Comparison of ENCODE assay signal across 8 cellular contexts in genomic region chr13:38348890-38349289, GRCh38. TPM values are rescaled to one million over a fixed set of nuclear protein-coding genes. Genes with fewer than 3 reads are reported as not detected.
DNase-seq lines count a peak whose midpoint lies in the region; ATAC-seq and TF ChIP-seq lines count a peak whose summit lies in the region.

No MANE protein-coding gene starts in this region.

- peak; percentile 17 to 63 (median 26) for DNase-seq in CD4-positive, alpha-beta memory T cell
- DNase-seq in WTC11 (ENCODE audit: low spot score) (no peak), endodermal cell (no peak), thyroid gland (peak; percentile 1 to 8), NCI-H2107 treated with DMSO at 0.1 percent for 48 hours (lab: John Stamatoyannopoulos, UW; ENCODE audit: unreplicated experiment) (no peak)
- peak in 5 of 9 donors; percentile 3 to 47 (median 27) for DNase-seq in naive thymus-derived CD4-positive, alpha-beta T cell

- H3K27me3 ChIP-seq in CD4-positive, alpha-beta memory T cell (ENCODE audit: insufficient read depth, low read length): no peaks in the 10 kb centered on the region
- H3K27me3 ChIP-seq in endodermal cell (ENCODE audit: control insufficient read depth, insufficient read depth, low read length, poor library complexity, severe bottlenecking) (no peaks in the 10 kb centered on the region), thyroid gland (no peaks in the 10 kb centered on the region)
- H3K27me3 ChIP-seq in naive thymus-derived CD4-positive, alpha-beta T cell (ENCODE audit: control insufficient read depth in 2 of 2, insufficient read depth in 2 of 2, low read length in 2 of 2): no peaks in the 10 kb centered on the region

- H3K4me1 ChIP-seq in CD4-positive, alpha-beta memory T cell (ENCODE audit: insufficient read depth, low read length): peaks cover 31% of the 10 kb centered on the region
- no peaks in the 10 kb centered on the region for H3K4me1 ChIP-seq in endodermal cell (ENCODE audit: control insufficient read depth, insufficient read depth, low read length)
- peaks cover 20% of the 10 kb centered on the region in 2 donors for H3K4me1 ChIP-seq in naive thymus-derived CD4-positive, alpha-beta T cell (ENCODE audit: control insufficient read depth in 2 of 2, insufficient read depth in 2 of 2, low read length in 2 of 2)
- H3K4me1 ChIP-seq in thyroid gland: peaks cover 13% of the 10 kb centered on the region in 2 donors

- peak overlapping the region; percentile 61 to 75 for H3K4me3 ChIP-seq in CD4-positive, alpha-beta memory T cell (ENCODE audit: low read length in 2 of 2)
- peak overlapping the region; percentile 96 for H3K4me3 ChIP-seq in endodermal cell (ENCODE audit: low read length)
- H3K4me3 ChIP-seq in naive thymus-derived CD4-positive, alpha-beta T cell (ENCODE audit: low read length): peak overlapping the region; percentile 98
- peak overlapping the region; percentile 2 to 56 (median 55) for H3K4me3 ChIP-seq in thyroid gland (replicated peaks in 1 of 3)

- H3K36me3 ChIP-seq in CD4-positive, alpha-beta memory T cell (ENCODE audit: insufficient read depth, low read length): no peaks in the 10 kb centered on the region
- H3K36me3 ChIP-seq in endodermal cell (ENCODE audit: control insufficient read depth, insufficient read depth, low read length): peaks cover 24% of the 10 kb centered on the region
- peaks cover 0 to 4% (median 0%) of the 10 kb centered on the region in 3 experiments for H3K36me3 ChIP-seq in naive thymus-derived CD4-positive, alpha-beta T cell (ENCODE audit: control insufficient read depth in 2 of 3, insufficient read depth in 3 of 3, low read length in 3 of 3)
- H3K36me3 ChIP-seq in thyroid gland: no peaks in the 10 kb centered on the region

- peak overlapping the region; percentile 90 for H3K27ac ChIP-seq in CD4-positive, alpha-beta memory T cell (ENCODE audit: low read depth, low read length)
- H3K27ac ChIP-seq in endodermal cell (ENCODE audit: low read depth, low read length): no peak overlapping the region
- peak overlapping the region; percentile 89 for H3K27ac ChIP-seq in naive thymus-derived CD4-positive, alpha-beta T cell (ENCODE audit: low read depth, low read length)
- H3K27ac ChIP-seq in thyroid gland: peak overlapping the region; percentile 78 to 94 (median 91)

- POLR2A ChIA-PET in CD4-positive, alpha-beta memory T cell (lab: Charles Lee; ENCODE audit: partially characterized antibody): interaction anchor here (1.8 to 2.8 kb wide), 3 partner anchors 10 to 1349 kb away, joined by 8 to 13 read pairs (median 10); partner anchors contain the start of genes ALG5, EXOSC8, NHLRC3 and PROSER1
- POLR2A ChIA-PET in WTC11 (lab: Charles Lee): interaction anchor here (0.9 kb wide), 1 partner anchor 338 kb away, joined by 3 read pairs; the partner anchor contains the start of gene FREM2
- POLR2A ChIA-PET in naive thymus-derived CD4-positive, alpha-beta T cell (lab: Charles Lee): interaction anchor here (1.3 to 3.5 kb wide), 4 partner anchors 10 to 1349 kb away, joined by 3 to 17 read pairs (median 6); partner anchors contain the start of genes ALG5, EXOSC8, NHLRC3 and PROSER1

- WGBS in endodermal cell (ENCODE audit: insufficient coverage in 1 of 2, insufficient read length in 1 of 2), 2 experiments: 11 to 13% methylated on average over 3 to 11 of the region's 11 CpGs
- 1% methylated on average over 11 of the region's 11 CpGs for WGBS in thyroid gland, 2 donors

- intact Hi-C loops in CD4-positive, alpha-beta memory T cell (cut with micrococcal nuclease): loop anchor here (1.0 to 5.0 kb wide), 4 partner anchors 689 to 2002 kb away; partner anchors contain the start of genes NHLRC3, PROSER1, RFXAP and SPART
- intact Hi-C loops in naive thymus-derived CD4-positive, alpha-beta T cell (cut with micrococcal nuclease): loop anchor here (1.0 to 2.0 kb wide), 7 partner anchors 688 to 1530 kb away; partner anchors contain the start of genes RFXAP (in 2 of the 2), SUPT20H (in 2 of the 2), ALG5 (in 1 of the 2) and COG6 (in 1 of the 2)
- intact Hi-C loops in thyroid gland (cut with DNase I): no loop called here

- H3K9ac ChIP-seq in endodermal cell (ENCODE audit: extremely low read depth, low read length, poor library complexity, severe bottlenecking): peak overlapping the region; percentile 83

- no peaks in the 10 kb centered on the region for H3K9me3 Mint-ChIP-seq in CD4-positive, alpha-beta memory T cell
- H3K9me3 Mint-ChIP-seq in WTC11 (no peaks in the 10 kb centered on the region), endodermal cell (no peaks in the 10 kb centered on the region)
- no peaks in the 10 kb centered on the region for H3K9me3 Mint-ChIP-seq in naive thymus-derived CD4-positive, alpha-beta T cell

- H3K4me3 Mint-ChIP-seq in CD4-positive, alpha-beta memory T cell: peak overlapping the region; percentile 95 to 99 (median 98)
- H3K4me3 Mint-ChIP-seq in WTC11: peak overlapping the region; percentile 99
- peak overlapping the region; percentile 93 for H3K4me3 Mint-ChIP-seq in endodermal cell
- peak overlapping the region; percentile 89 to 100 (median 97) for H3K4me3 Mint-ChIP-seq in naive thymus-derived CD4-positive, alpha-beta T cell

- no peaks in the 10 kb centered on the region for H3K9me3 ChIP-seq in CD4-positive, alpha-beta memory T cell (ENCODE audit: control insufficient read depth in 1 of 2, low read length in 2 of 2)
- H3K9me3 ChIP-seq in endodermal cell (ENCODE audit: control insufficient read depth, low read length) (no peaks in the 10 kb centered on the region), thyroid gland (no peaks in the 10 kb centered on the region)
- H3K9me3 ChIP-seq in naive thymus-derived CD4-positive, alpha-beta T cell (ENCODE audit: control insufficient read depth in 2 of 3, low read length in 3 of 3): no peaks in the 10 kb centered on the region

- ATAC-seq in GM19397 (IDR thresholded peaks at IDR 0.05; ENCODE audit: unreplicated experiment) (peak; percentile 13), HG03457 (IDR thresholded peaks at IDR 0.05; ENCODE audit: unreplicated experiment) (peak; percentile 4), WTC11 (peak; percentile 14)
- ATAC-seq in naive thymus-derived CD4-positive, alpha-beta T cell: no peak

- peaks cover 26 to 42% (median 35%) of the 10 kb centered on the region in 4 donors for H3K4me1 Mint-ChIP-seq in CD4-positive, alpha-beta memory T cell
- H3K4me1 Mint-ChIP-seq in WTC11 (peaks cover 56% of the 10 kb centered on the region), endodermal cell (peaks cover 29% of the 10 kb centered on the region)
- peaks cover 23 to 52% (median 40%) of the 10 kb centered on the region in 7 donors for H3K4me1 Mint-ChIP-seq in naive thymus-derived CD4-positive, alpha-beta T cell

- peaks cover 0 to 2% of the 10 kb centered on the region in 2 donors for H3K27me3 Mint-ChIP-seq in CD4-positive, alpha-beta memory T cell
- H3K27me3 Mint-ChIP-seq in WTC11 (ENCODE audit: low read depth) (no peaks in the 10 kb centered on the region), endodermal cell (ENCODE audit: insufficient read depth) (no peaks in the 10 kb centered on the region)
- peaks cover 0 to 1% (median 0%) of the 10 kb centered on the region in 5 donors for H3K27me3 Mint-ChIP-seq in naive thymus-derived CD4-positive, alpha-beta T cell

- TF ChIP-seq CTCF in WTC11 (IDR thresholded peaks at IDR 0.05): no peak
- no peak for TF ChIP-seq CTCF in endodermal cell (conservative IDR thresholded peaks at IDR 0.05)
- no peak for TF ChIP-seq CTCF in thyroid gland (IDR thresholded peaks at IDR 0.05)

- TF ChIP-seq POLR2A in thyroid gland (IDR thresholded peaks at IDR 0.05): no peak

- CTCF ChIA-PET in CD4-positive, alpha-beta memory T cell (lab: Charles Lee; ENCODE audit: partially characterized antibody): interaction anchor here (1.3 to 1.5 kb wide), 2 partner anchors 169 to 1348 kb away, joined by 3 to 5 read pairs; partner anchors contain the start of gene EXOSC8
- CTCF ChIA-PET in WTC11 (lab: Charles Lee): interaction anchor here (0.7 to 1.3 kb wide), 3 partner anchors 13 to 479 kb away, joined by 3 to 7 read pairs (median 3); no protein-coding TSS in a partner anchor
- CTCF ChIA-PET in naive thymus-derived CD4-positive, alpha-beta T cell (lab: Charles Lee): no interaction called here

- H3K36me3 Mint-ChIP-seq in CD4-positive, alpha-beta memory T cell: peaks cover 7 to 27% of the 10 kb centered on the region in 2 donors
- peaks cover 10% of the 10 kb centered on the region for H3K36me3 Mint-ChIP-seq in WTC11
- peaks cover 13% of the 10 kb centered on the region for H3K36me3 Mint-ChIP-seq in endodermal cell (ENCODE audit: low read depth)
- H3K36me3 Mint-ChIP-seq in naive thymus-derived CD4-positive, alpha-beta T cell: peaks cover 4 to 20% (median 13%) of the 10 kb centered on the region in 5 donors

- H3K27ac Mint-ChIP-seq in CD4-positive, alpha-beta memory T cell: peak overlapping the region; percentile 97 to 99 (median 98)
- peak overlapping the region; percentile 80 for H3K27ac Mint-ChIP-seq in WTC11
- peak overlapping the region; percentile 94 for H3K27ac Mint-ChIP-seq in endodermal cell
- H3K27ac Mint-ChIP-seq in naive thymus-derived CD4-positive, alpha-beta T cell: peak overlapping the region; percentile 92 to 100 (median 97)

TF ChIP-seq in WTC11, 78 proteins besides CTCF, POLR2A, EP300 and RAD21:
- TF ChIP-seq SP1 (CRISPR knock-in tag; conservative IDR thresholded peaks at IDR 0.05): no peak
- no peak for TF ChIP-seq ELF4 (CRISPR knock-in tag; IDR thresholded peaks at IDR 0.05; ENCODE audit: low read depth)

RNA-seq across cellular contexts. Expression of gene UFM1, which starts 0.8 kb away (rescaled TPM):
- total RNA-seq in CD4-positive, alpha-beta memory T cell: 10 to 100 TPM; 81.8 to 82.1 TPM
- 10 to 100 TPM; 68.9 to 69.0 TPM for polyA plus RNA-seq in CD4-positive, alpha-beta memory T cell
- total RNA-seq in WTC11 (2021): 41.0 to 57.7 TPM (median 49.0 TPM) in 3 replicates
- total RNA-seq in endodermal cell: 10 to 100 TPM; 39.2 to 43.2 TPM
- polyA plus RNA-seq in endodermal cell (2013, experiment 1 of 2): 52.0 TPM
- polyA plus RNA-seq in endodermal cell (2013, experiment 2 of 2): 50.9 TPM
- 10 to 100 TPM; 57.5 to 75.5 (median 65.2) TPM for total RNA-seq in naive thymus-derived CD4-positive, alpha-beta T cell
- polyA plus RNA-seq in naive thymus-derived CD4-positive, alpha-beta T cell: 10 to 100 TPM; 43.6 to 54.5 TPM
- total RNA-seq in thyroid gland: 100 to 1,000 TPM in 1 of 4 donors, 10 to 100 TPM in 3; 56.3 to 124 (median 77.9) TPM

Comparison
In these comparisons a context has a peak if more than half of its experiments do, and no peak if none do; other contexts are left out.
1. DNase-seq: peak in CD4-positive, alpha-beta memory T cell (5 of 5), naive thymus-derived CD4-positive, alpha-beta T cell (5 of 9) and thyroid gland (2 of 2); none in WTC11 (single experiment), endodermal cell (single experiment) and NCI-H2107 treated with DMSO at 0.1 percent for 48 hours (single experiment).
2. Peak in every context shown above with its lines, with median percentiles within 50 percentile points of each other: H3K4me3 ChIP-seq, H3K27ac Mint-ChIP-seq and H3K4me3 Mint-ChIP-seq.